ENCODE assay signal across 2 cellular contexts in the genomic region with DNA sequence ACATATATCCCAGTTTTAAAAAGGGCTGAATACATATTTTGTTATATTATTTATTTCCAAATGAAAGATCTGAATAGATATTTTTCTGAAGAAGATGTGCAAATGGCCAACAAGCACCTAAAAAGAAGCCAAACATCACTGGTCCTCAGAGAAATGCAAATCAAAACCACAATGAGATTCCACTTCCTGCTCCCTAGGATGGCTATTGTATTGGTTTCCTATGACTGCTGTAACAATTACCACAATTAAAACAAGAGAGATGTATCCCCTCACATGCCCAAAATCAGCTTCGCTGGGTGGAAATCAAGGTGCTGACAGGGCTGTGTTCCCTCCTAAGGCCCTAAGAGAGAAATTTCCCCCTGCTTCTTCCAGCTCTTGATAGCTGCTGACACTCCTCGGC.
A peak's percentile ranks its signal among the peaks of the same experiment; 100 is the strongest.
TF ChIP-seq lines count a peak whose summit lies in the region.

No MANE protein-coding gene starts in this region.

TF ChIP-seq in GM23338, 12 proteins besides CTCF, POLR2A, EP300 and RAD21 (continues in another document):
- TF ChIP-seq JUNB (IDR thresholded peaks at IDR 0.05; ENCODE audit: unreplicated experiment) = no peak
- no peak for TF ChIP-seq POLR2AphosphoS5 (IDR thresholded peaks at IDR 0.05; ENCODE audit: low read depth)
- TF ChIP-seq, protein P1, sequence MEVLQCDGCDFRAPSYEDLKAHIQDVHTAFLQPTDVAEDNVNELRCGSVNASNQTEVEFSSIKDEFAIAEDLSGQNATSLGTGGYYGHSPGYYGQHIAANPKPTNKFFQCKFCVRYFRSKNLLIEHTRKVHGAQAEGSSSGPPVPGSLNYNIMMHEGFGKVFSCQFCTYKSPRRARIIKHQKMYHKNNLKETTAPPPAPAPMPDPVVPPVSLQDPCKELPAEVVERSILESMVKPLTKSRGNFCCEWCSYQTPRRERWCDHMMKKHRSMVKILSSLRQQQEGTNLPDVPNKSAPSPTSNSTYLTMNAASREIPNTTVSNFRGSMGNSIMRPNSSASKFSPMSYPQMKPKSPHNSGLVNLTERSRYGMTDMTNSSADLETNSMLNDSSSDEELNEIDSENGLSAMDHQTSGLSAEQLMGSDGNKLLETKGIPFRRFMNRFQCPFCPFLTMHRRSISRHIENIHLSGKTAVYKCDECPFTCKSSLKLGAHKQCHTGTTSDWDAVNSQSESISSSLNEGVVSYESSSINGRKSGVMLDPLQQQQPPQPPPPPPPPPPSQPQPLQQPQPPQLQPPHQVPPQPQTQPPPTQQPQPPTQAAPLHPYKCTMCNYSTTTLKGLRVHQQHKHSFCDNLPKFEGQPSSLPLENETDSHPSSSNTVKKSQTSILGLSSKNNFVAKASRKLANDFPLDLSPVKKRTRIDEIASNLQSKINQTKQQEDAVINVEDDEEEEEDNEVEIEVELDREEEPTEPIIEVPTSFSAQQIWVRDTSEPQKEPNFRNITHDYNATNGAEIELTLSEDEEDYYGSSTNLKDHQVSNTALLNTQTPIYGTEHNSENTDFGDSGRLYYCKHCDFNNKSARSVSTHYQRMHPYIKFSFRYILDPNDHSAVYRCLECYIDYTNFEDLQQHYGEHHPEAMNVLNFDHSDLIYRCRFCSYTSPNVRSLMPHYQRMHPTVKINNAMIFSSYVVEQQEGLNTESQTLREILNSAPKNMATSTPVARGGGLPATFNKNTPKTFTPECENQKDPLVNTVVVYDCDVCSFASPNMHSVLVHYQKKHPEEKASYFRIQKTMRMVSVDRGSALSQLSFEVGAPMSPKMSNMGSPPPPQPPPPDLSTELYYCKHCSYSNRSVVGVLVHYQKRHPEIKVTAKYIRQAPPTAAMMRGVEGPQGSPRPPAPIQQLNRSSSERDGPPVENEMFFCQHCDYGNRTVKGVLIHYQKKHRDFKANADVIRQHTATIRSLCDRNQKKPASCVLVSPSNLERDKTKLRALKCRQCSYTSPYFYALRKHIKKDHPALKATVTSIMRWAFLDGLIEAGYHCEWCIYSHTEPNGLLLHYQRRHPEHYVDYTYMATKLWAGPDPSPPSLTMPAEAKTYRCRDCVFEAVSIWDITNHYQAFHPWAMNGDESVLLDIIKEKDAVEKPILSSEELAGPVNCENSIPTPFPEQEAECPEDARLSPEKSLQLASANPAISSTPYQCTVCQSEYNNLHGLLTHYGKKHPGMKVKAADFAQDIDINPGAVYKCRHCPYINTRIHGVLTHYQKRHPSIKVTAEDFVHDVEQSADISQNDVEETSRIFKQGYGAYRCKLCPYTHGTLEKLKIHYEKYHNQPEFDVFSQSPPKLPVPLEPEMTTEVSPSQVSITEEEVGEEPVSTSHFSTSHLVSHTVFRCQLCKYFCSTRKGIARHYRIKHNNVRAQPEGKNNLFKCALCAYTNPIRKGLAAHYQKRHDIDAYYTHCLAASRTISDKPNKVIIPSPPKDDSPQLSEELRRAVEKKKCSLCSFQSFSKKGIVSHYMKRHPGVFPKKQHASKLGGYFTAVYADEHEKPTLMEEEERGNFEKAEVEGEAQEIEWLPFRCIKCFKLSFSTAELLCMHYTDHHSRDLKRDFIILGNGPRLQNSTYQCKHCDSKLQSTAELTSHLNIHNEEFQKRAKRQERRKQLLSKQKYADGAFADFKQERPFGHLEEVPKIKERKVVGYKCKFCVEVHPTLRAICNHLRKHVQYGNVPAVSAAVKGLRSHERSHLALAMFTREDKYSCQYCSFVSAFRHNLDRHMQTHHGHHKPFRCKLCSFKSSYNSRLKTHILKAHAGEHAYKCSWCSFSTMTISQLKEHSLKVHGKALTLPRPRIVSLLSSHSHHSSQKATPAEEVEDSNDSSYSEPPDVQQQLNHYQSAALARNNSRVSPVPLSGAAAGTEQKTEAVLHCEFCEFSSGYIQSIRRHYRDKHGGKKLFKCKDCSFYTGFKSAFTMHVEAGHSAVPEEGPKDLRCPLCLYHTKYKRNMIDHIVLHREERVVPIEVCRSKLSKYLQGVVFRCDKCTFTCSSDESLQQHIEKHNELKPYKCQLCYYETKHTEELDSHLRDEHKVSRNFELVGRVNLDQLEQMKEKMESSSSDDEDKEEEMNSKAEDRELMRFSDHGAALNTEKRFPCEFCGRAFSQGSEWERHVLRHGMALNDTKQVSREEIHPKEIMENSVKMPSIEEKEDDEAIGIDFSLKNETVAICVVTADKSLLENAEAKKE (CRISPR knock-in tag; IDR thresholded peaks at IDR 0.05) = no peak
- no peak for TF ChIP-seq STAT1 (IDR thresholded peaks at IDR 0.05; ENCODE audit: unreplicated experiment)
- no peak for TF ChIP-seq EZH2 (IDR thresholded peaks at IDR 0.05; ENCODE audit: low read depth, unreplicated experiment)
- TF ChIP-seq ZNF114 (CRISPR knock-in tag; IDR thresholded peaks at IDR 0.05) = no peak
- TF ChIP-seq ZNF331 (CRISPR knock-in tag; IDR thresholded peaks at IDR 0.05; ENCODE audit: low read depth) = no peak
- TF ChIP-seq CREB1 (CRISPR knock-in tag; IDR thresholded peaks at IDR 0.05; ENCODE audit: low read depth) = no peak
- no peak for TF ChIP-seq EZH2phosphoT487 (IDR thresholded peaks at IDR 0.05; ENCODE audit: unreplicated experiment)
- TF ChIP-seq, protein P2, sequence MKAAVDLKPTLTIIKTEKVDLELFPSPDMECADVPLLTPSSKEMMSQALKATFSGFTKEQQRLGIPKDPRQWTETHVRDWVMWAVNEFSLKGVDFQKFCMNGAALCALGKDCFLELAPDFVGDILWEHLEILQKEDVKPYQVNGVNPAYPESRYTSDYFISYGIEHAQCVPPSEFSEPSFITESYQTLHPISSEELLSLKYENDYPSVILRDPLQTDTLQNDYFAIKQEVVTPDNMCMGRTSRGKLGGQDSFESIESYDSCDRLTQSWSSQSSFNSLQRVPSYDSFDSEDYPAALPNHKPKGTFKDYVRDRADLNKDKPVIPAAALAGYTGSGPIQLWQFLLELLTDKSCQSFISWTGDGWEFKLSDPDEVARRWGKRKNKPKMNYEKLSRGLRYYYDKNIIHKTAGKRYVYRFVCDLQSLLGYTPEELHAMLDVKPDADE (IDR thresholded peaks at IDR 0.05) = no peak

TF ChIP-seq in GM12878, 131 proteins besides CTCF, POLR2A, EP300 and RAD21:
- TF ChIP-seq RUNX3 (IDR thresholded peaks at IDR 0.05; ENCODE audit: low read length) (peak; percentile 19; the same call in 1 of the 2 replicates), NR2F1 (conservative IDR thresholded peaks at IDR 0.05) (no peak)
